ENCODE assay signal across 27 cellular contexts in genomic region chr12:49790741-49791140, GRCh38.
"Had no signal": no experiment of that assay in that cellular context is flagged by ENCODE, and none has a peak within 500 bp of the region (broad histone marks: within the 10 kb centered on the region; RNA-seq: fewer than 3 reads in every experiment).

No MANE protein-coding gene starts in this region.

- H3K4me3 ChIP-seq: esophagus muscularis mucosa, heart right ventricle, lower lobe of right lung, psoas muscle, smooth muscle cell, suprapubic skin, tibial artery had no signal

- H3K27ac Mint-ChIP-seq: activated CD4-positive, alpha-beta memory T cell treated with anti-CD3 and anti-CD28 coated beads, Interleukin-2, amount 10 ng/mL, durations not matched to agents 7 days and 5 days; activated CD4-positive, alpha-beta T cell treated with anti-CD3 and anti-CD28 coated beads, Interleukin-2, amount 10 ng/mL, durations not matched to agents 7 days and 5 days; activated T-helper 17 cell treated with anti-CD3 and anti-CD28 coated beads, Interleukin-2, amount 50 U/mL, for 72 hours; stimulated activated memory B cell treated with anti-CD40 and anti-IgM and Interleukin-4, amounts not matched to agents 10 μg/mL and 1 μg/mL and 100 μg/mL, for 72 hours had no signal

- H3K27ac ChIP-seq: brain microvascular endothelial cell, esophagus muscularis mucosa, lower lobe of right lung, psoas muscle, suprapubic skin, tibial artery had no signal

- H3K4me1 ChIP-seq: esophagus muscularis mucosa, lower lobe of right lung, psoas muscle, suprapubic skin, tibial artery had no signal

- H3K9me3 ChIP-seq: esophagus muscularis mucosa, lower lobe of right lung, suprapubic skin had no signal

- H3K27me3 Mint-ChIP-seq: activated CD4-positive, alpha-beta T cell treated with anti-CD3 and anti-CD28 coated beads, Interleukin-2, amount 10 ng/mL, durations not matched to agents 7 days and 5 days; activated T-helper 17 cell treated with anti-CD3 and anti-CD28 coated beads, Interleukin-2, amount 50 U/mL, for 72 hours; naive B cell had no signal

- DNase-seq: activated CD4-positive, alpha-beta memory T cell treated with anti-CD3 and anti-CD28 coated beads, Interleukin-2, amount 10 ng/mL, durations not matched to agents 7 days and 5 days; activated CD4-positive, alpha-beta T cell treated with anti-CD3 and anti-CD28 coated beads for 1 hour; activated CD4-positive, alpha-beta T cell treated with anti-CD3 and anti-CD28 coated beads, Interleukin-2, amount 10 ng/mL, durations not matched to agents 7 days and 5 days; activated gamma-delta T cell treated with Interleukin-2 at 50 U/mL for 16 hours; activated naive CD4-positive, alpha-beta T cell treated with anti-CD3 and anti-CD28 coated beads, Interleukin-2, amount 50 U/mL, for 16 hours; activated T-cell treated with anti-CD3 and anti-CD28 coated beads, Interleukin-2, amount 50 U/mL, for 4 hours; amniotic stem cell; brain microvascular endothelial cell; cortex of kidney; foreskin melanocyte; heart right ventricle; kidney glomerular epithelial cell; lower lobe of right lung; naive B cell; psoas muscle; stimulated activated CD4-positive, alpha-beta T cell treated with anti-CD3 and anti-CD28 coated beads, Interleukin-1b, Interleukin-23, amount 100 ng/mL, for 48 hours; stimulated activated CD4-positive, alpha-beta T cell treated with anti-CD3 and anti-CD28 coated beads, Interleukin-4, amount 100 ng/mL, for 4 hours; stimulated activated CD8-positive, alpha-beta memory T cell treated with anti-CD3 and anti-CD28 coated beads, Interleukin-4, amount 100 ng/mL, for 48 hours; T-helper 2 cell; tibial artery had no signal

- H3K4me3 Mint-ChIP-seq: activated CD4-positive, alpha-beta memory T cell treated with anti-CD3 and anti-CD28 coated beads, Interleukin-2, amount 10 ng/mL, durations not matched to agents 7 days and 5 days; activated CD4-positive, alpha-beta T cell treated with anti-CD3 and anti-CD28 coated beads, Interleukin-2, amount 10 ng/mL, durations not matched to agents 7 days and 5 days; activated T-cell treated with anti-CD3 and anti-CD28 coated beads, Interleukin-2, amount 50 U/mL, for 4 hours; activated T-helper 17 cell treated with anti-CD3 and anti-CD28 coated beads, Interleukin-2, amount 50 U/mL, for 72 hours; neural crest cell; stimulated activated memory B cell treated with anti-CD40 and anti-IgM and Interleukin-4, amounts not matched to agents 10 μg/mL and 1 μg/mL and 100 μg/mL, for 72 hours had no signal

- H3K9me3 Mint-ChIP-seq: activated CD4-positive, alpha-beta memory T cell treated with anti-CD3 and anti-CD28 coated beads, Interleukin-2, amount 10 ng/mL, durations not matched to agents 7 days and 5 days; stimulated activated memory B cell treated with anti-CD40 and anti-IgM and Interleukin-4, amounts not matched to agents 10 μg/mL and 1 μg/mL and 100 μg/mL, for 72 hours had no signal

- H3K4me1 Mint-ChIP-seq: activated CD4-positive, alpha-beta memory T cell treated with anti-CD3 and anti-CD28 coated beads, Interleukin-2, amount 10 ng/mL, durations not matched to agents 7 days and 5 days; activated CD4-positive, alpha-beta T cell treated with anti-CD3 and anti-CD28 coated beads, Interleukin-2, amount 10 ng/mL, durations not matched to agents 7 days and 5 days; activated T-helper 17 cell treated with anti-CD3 and anti-CD28 coated beads, Interleukin-2, amount 50 U/mL, for 72 hours; stimulated activated memory B cell treated with anti-CD40 and anti-IgM and Interleukin-4, amounts not matched to agents 10 μg/mL and 1 μg/mL and 100 μg/mL, for 72 hours had no signal

- ATAC-seq: activated T-cell treated with anti-CD3 and anti-CD28 coated beads, Interleukin-2, amount 50 U/mL, for 4 hours; activated T-helper 17 cell treated with anti-CD3 and anti-CD28 coated beads, Interleukin-2, amount 50 U/mL, for 72 hours; heart right ventricle; left lobe of liver; psoas muscle had no signal

- H3K27me3 ChIP-seq: brain microvascular endothelial cell, esophagus muscularis mucosa, heart right ventricle, suprapubic skin, tibial artery had no signal
